ENCODE assay signal across 8 cellular contexts in genomic region chr2:53786371-53787254, GRCh38. TPM values are rescaled to one million over a fixed set of nuclear protein-coding genes. Genes with fewer than 3 reads are reported as not detected.
DNase-seq lines count a peak whose midpoint lies in the region; ATAC-seq, FAIRE-seq and TF ChIP-seq lines count a peak whose summit lies in the region.

ASB3 (minus strand) TSS chr2:53786953; CDS start chr2:53765572, 21,381 bp downstream.
ERLEC1 (plus strand) TSS chr2:53787044; CDS start chr2:53787211, 167 bp downstream.

- DNase-seq in GM18507 (ENCODE audit: extremely low spot score, insufficient read length, low read depth): peak; percentile 81
- peak; percentile 70 for DNase-seq in NCI-H2029 (lab: John Stamatoyannopoulos, UW)
- peak; percentile 87 for DNase-seq in T-helper 22 cell (ENCODE audit: low read depth)
- peak; percentile 78 for DNase-seq in astrocyte (ENCODE audit: low read depth)
- peak; percentile 81 for DNase-seq in hepatic stellate cell (ENCODE audit: low spot score)
- DNase-seq in renal cortical epithelial cell (ENCODE audit: low read depth): peak; percentile 55
- DNase-seq in aorta: peak; percentile 95 to 97

- H3K4me3 ChIP-seq in astrocyte (ENCODE audit: insufficient read depth, low read depth, low read length) (peak within 1 kb of the TSS; percentile 99), aorta (ENCODE audit: low read length in 2 of 2) (peak within 1 kb of the TSS; percentile 70 to 83)

- intact Hi-C loops in aorta (cut with DNase I): loop anchor here in 1 of 2 donors (2.0 kb wide), 1 partner anchor 20 kb away; the partner anchor contains the start of gene CHAC2

- H3K4me3 Mint-ChIP-seq in astrocyte (ENCODE audit: unreplicated experiment): peak within 1 kb of the TSS; percentile 91

- H3K27ac ChIP-seq in astrocyte (ENCODE audit: low read depth, low read length) (peak within 1 kb of the TSS; percentile 94), aorta (ENCODE audit: low read depth in 1 of 2, low read length in 2 of 2) (peak within 1 kb of the TSS in 1 of 2 donors; percentile 68)

- H3K36me3 Mint-ChIP-seq in astrocyte (ENCODE audit: low read depth, unreplicated experiment): peaks cover 2% of the 10 kb centered on the region

- H3K27ac Mint-ChIP-seq in astrocyte (ENCODE audit: unreplicated experiment): peak within 1 kb of the TSS; percentile 87

- no peaks in the 10 kb centered on the region for H3K9me3 Mint-ChIP-seq in astrocyte (ENCODE audit: unreplicated experiment)

- H3K36me3 ChIP-seq in astrocyte (ENCODE audit: insufficient read depth, low read length) (no peaks in the 10 kb centered on the region), aorta (ENCODE audit: control insufficient read depth in 1 of 2, insufficient read depth in 2 of 2, low read length in 1 of 2) (no peaks in the 10 kb centered on the region)

- H3K9me3 ChIP-seq in astrocyte (ENCODE audit: insufficient read depth, low read depth, low read length) (no peaks in the 10 kb centered on the region), aorta (ENCODE audit: control insufficient read depth, low read length) (no peaks in the 10 kb centered on the region)

- ATAC-seq in HG02970 (IDR thresholded peaks at IDR 0.05; ENCODE audit: low FRiP score, unreplicated experiment) (peak; percentile 94), aorta (ENCODE audit: low FRiP score) (peak; percentile 98)

- 0% methylated on average over 62 to 76 of the region's 76 CpGs for WGBS in aorta, 2 donors

- peak within 1 kb of the TSS; percentile 98 for H3K9ac ChIP-seq in astrocyte (ENCODE audit: low read length)

- no peaks in the 10 kb centered on the region for H3K27me3 Mint-ChIP-seq in astrocyte (ENCODE audit: low read depth, unreplicated experiment)

- H3K79me2 ChIP-seq in astrocyte (ENCODE audit: insufficient read depth, low read length): peaks cover 100% of the 10 kb centered on the region

- H3K4me1 ChIP-seq in astrocyte (ENCODE audit: insufficient read depth, low read length): peaks cover 19% of the 10 kb centered on the region
- H3K4me1 ChIP-seq in aorta (ENCODE audit: control insufficient read depth in 1 of 2, insufficient read depth in 2 of 2, low read length in 2 of 2): peaks cover 0 to 6% of the 10 kb centered on the region in 2 donors

- H4K20me1 ChIP-seq in astrocyte (ENCODE audit: insufficient read depth, low read length): peaks cover 41% of the 10 kb centered on the region

- peak within 1 kb of the TSS; percentile 94 for H2AFZ ChIP-seq in astrocyte (ENCODE audit: low read depth, low read length)

- H3K27me3 ChIP-seq in astrocyte (ENCODE audit: insufficient read depth, low read length): no peaks in the 10 kb centered on the region
- H3K27me3 ChIP-seq in aorta (ENCODE audit: control insufficient read depth in 1 of 2, insufficient read depth in 2 of 2, low read length in 1 of 2): no peaks in the 10 kb centered on the region

- H3K4me1 Mint-ChIP-seq in astrocyte (ENCODE audit: low read depth, unreplicated experiment): peaks cover 24% of the 10 kb centered on the region

- FAIRE-seq in GM18507 (lab: Jason Lieb, UNC) (peak; percentile 92), astrocyte (lab: Jason Lieb, UNC) (no peak)

- peak within 1 kb of the TSS; percentile 90 for H3K4me2 ChIP-seq in astrocyte (ENCODE audit: low read length)

- TF ChIP-seq CTCF in astrocyte (IDR thresholded peaks at IDR 0.05; ENCODE audit: insufficient read depth, low read depth, low read length): no peak

RNA-seq across cellular contexts. Expression of gene ASB3, which starts in this region (rescaled TPM):
- total RNA-seq in astrocyte (24.6 and 26.4 TPM in 2 replicates), renal cortical epithelial cell (22.4 and 34.3 TPM in 2 replicates), aorta (10 to 100 TPM; 14.4 to 26.7 TPM)
- polyA plus RNA-seq in aorta: 10 to 100 TPM in 1 of 2 donors, 1 to 10 TPM in 1; 3.6 to 11.3 TPM

RNA-seq across cellular contexts. Expression of gene ERLEC1, which starts in this region (rescaled TPM):
- 54.2 and 60.7 TPM in 2 replicates for total RNA-seq in astrocyte
- 97.9 and 109 TPM in 2 replicates for total RNA-seq in renal cortical epithelial cell
- total RNA-seq in aorta: 10 to 100 TPM; 54.3 to 55.0 TPM
- 10 to 100 TPM; 58.2 to 66.8 TPM for polyA plus RNA-seq in aorta
